In genomic region chr7:69610675-69611037, GRCh38 we compare ENCODE assay signal across 12 cellular contexts. TPM values are rescaled to one million over a fixed set of nuclear protein-coding genes. Genes with fewer than 3 reads are reported as not detected.
DNase-seq lines count a peak whose midpoint lies in the region; TF ChIP-seq lines count a peak whose summit lies in the region.
"Had no signal": no experiment of that assay in that cellular context is flagged by ENCODE, and none has a peak within 500 bp of the region (broad histone marks: within the 10 kb centered on the region; RNA-seq: fewer than 3 reads in every experiment).

No MANE protein-coding gene starts in this region.

- peak overlapping the region; percentile 59 for H3K4me2 ChIP-seq in OCI-LY7 (ENCODE audit: low read length)

- CTCF ChIA-PET in OCI-LY7 (lab: Charles Lee; ENCODE audit: unreplicated experiment) = no interaction called here

- H2AFZ ChIP-seq in OCI-LY7 (ENCODE audit: low read length) = no peak overlapping the region

- peak; percentile 94 for DNase-seq in NCI-H526 treated with DMSO at 0.1 percent for 48 hours (lab: John Stamatoyannopoulos, UW)
- DNase-seq in NCI-H526 (lab: John Stamatoyannopoulos, UW) = no peak
- DNase-seq in NCI-H1694 treated with DMSO at 0.1 percent for 48 hours (lab: John Stamatoyannopoulos, UW) = peak; percentile 96
- DNase-seq in OCI-LY7 (ENCODE audit: low spot score) = no peak
- DNase-seq in stimulated activated CD4-positive, alpha-beta T cell treated with anti-CD3 and anti-CD28 coated beads, Interleukin-1b, Interleukin-23, amount 100 ng/mL, for 48 hours = no peak
- no peak for DNase-seq in effector CD8-positive, alpha-beta T cell (lab: John Stamatoyannopoulos, UW)
- DNase-seq in NCI-H748 treated with DMSO at 0.1 percent for 48 hours (lab: John Stamatoyannopoulos, UW) = no peak
- DNase-seq in stimulated activated CD4-positive, alpha-beta T cell treated with anti-CD3 and anti-CD28 coated beads, Interleukin-2, amount 100 ng/mL, for 48 hours = no peak
- DNase-seq: KBM-7, NCI-H2029 treated with DMSO at 0.1 percent for 48 hours, NCI-H226, PC-3 had no signal

- TF ChIP-seq CTCF in OCI-LY7 (conservative IDR thresholded peaks at IDR 0.05; ENCODE audit: low read length) = no peak

- H3K27ac ChIP-seq in OCI-LY7 (ENCODE audit: low read depth, low read length, poor library complexity, severe bottlenecking) = no peak overlapping the region

- no peaks in the 10 kb centered on the region; the same call in 1 of the 2 replicates for H3K9me2 ChIP-seq in OCI-LY7 (ENCODE audit: insufficient read depth, low read length)

- H3K4me3 ChIP-seq in OCI-LY7 (ENCODE audit: low read depth, low read length, poor library complexity, severe bottlenecking) = peak overlapping the region; percentile 19

- no TSS peak for BruUV-seq in OCI-LY7 (replicated peaks; lab: Mats Ljungman, UMichigan)

- H3K4me1 ChIP-seq in OCI-LY7 (ENCODE audit: insufficient read depth, low read length, poor library complexity, severe bottlenecking) = peaks cover 48% of the 10 kb centered on the region

- H3K79me2 ChIP-seq in OCI-LY7 (ENCODE audit: insufficient read depth, low read depth, low read length) = peaks cover 97% of the 10 kb centered on the region

- H4K20me1 ChIP-seq in OCI-LY7 (ENCODE audit: insufficient read depth, low read length) = peaks cover 51% of the 10 kb centered on the region

- H3K36me3 ChIP-seq in OCI-LY7 (ENCODE audit: insufficient read depth, low read length) = no peaks in the 10 kb centered on the region

- H3K9me3 ChIP-seq in OCI-LY7 (ENCODE audit: low read length) = no peaks in the 10 kb centered on the region

- POLR2A ChIA-PET in OCI-LY7 (lab: Charles Lee) = interaction anchor here (0.6 to 1.4 kb wide), 6 partner anchors 11 to 276 kb away, joined by 3 to 8 read pairs (median 4); no protein-coding TSS in a partner anchor

- intact Hi-C loops in OCI-LY7 (cut with micrococcal nuclease; ENCODE audit: unreplicated experiment) = no loop called here

RNA-seq across cellular contexts. Expression of gene AUTS2, which starts 12.4 kb away (rescaled TPM):
- 34.3 and 37.9 TPM in 2 replicates for total RNA-seq in OCI-LY7 (2014; rRNA removed; shearing (Covaris generic))
- total RNA-seq in OCI-LY7 (2022) = 78.5 and 88.5 TPM in 2 replicates
- total RNA-seq: PC-3 had no signal

Comparison
In these comparisons a context has a peak if more than half of its experiments do, and no peak if none do; other contexts are left out.
1. DNase-seq: peak in NCI-H526 treated with DMSO at 0.1 percent for 48 hours (single experiment) and NCI-H1694 treated with DMSO at 0.1 percent for 48 hours (single experiment); none in NCI-H526 (0 of 2), OCI-LY7 (single experiment), stimulated activated CD4-positive, alpha-beta T cell treated with anti-CD3 and anti-CD28 coated beads, Interleukin-1b, Interleukin-23, amount 100 ng/mL, for 48 hours (single experiment), effector CD8-positive, alpha-beta T cell (single experiment), NCI-H748 treated with DMSO at 0.1 percent for 48 hours (single experiment) and stimulated activated CD4-positive, alpha-beta T cell treated with anti-CD3 and anti-CD28 coated beads, Interleukin-2, amount 100 ng/mL, for 48 hours (0 of 2).